In the genomic region with DNA sequence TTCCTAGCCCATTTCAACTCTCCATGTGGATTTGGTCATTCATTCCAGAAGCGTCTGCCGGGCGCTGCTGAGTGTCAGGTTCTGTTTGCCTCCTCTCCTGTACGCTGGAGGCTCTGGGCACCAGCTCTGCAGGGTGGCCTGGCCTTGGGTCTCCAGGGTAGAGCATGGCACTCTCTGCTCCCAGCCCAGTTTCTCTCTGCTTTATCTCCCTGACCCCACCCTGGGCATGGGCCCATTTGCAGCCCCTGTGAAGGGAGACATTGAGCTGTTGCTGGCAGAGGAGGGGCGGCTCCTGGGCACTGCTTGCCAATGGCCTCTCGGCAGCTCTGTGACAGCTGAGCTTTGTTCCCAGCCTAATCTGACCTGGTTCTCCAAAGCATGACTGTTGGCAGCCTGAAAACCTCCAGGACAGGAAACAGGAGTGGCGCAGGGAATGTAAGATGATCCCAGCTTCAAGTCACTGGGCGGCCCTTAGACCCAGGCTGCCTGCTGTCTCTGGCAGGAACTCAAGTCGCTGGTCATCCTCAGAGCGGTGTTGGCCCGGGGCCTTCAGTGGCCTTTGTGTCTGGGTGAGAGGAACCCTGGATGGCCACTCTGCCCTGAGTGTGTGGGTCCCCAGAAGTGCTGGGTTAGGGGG, we compare ENCODE assay signal across 9 cellular contexts.
DNase-seq lines count a peak whose midpoint lies in the region; ATAC-seq and TF ChIP-seq lines count a peak whose summit lies in the region.
"Had no signal": no experiment of that assay in that cellular context is flagged by ENCODE, and none has a peak within 500 bp of the region (broad histone marks: within the 10 kb centered on the region; RNA-seq: fewer than 3 reads in every experiment).

No MANE protein-coding gene starts in this region.

- H3K27ac Mint-ChIP-seq in CD4-positive, alpha-beta memory T cell = no peak overlapping the region

- CTCF ChIA-PET in CD4-positive, alpha-beta memory T cell (lab: Charles Lee; ENCODE audit: partially characterized antibody) = no interaction called here

- peaks cover 0 to 4% (median under 1%) of the 10 kb centered on the region in 4 donors for H3K4me1 Mint-ChIP-seq in CD4-positive, alpha-beta memory T cell

- no peaks in the 10 kb centered on the region for H3K9me3 Mint-ChIP-seq in CD4-positive, alpha-beta memory T cell

- H3K36me3 ChIP-seq in psoas muscle (ENCODE audit: insufficient read depth in 1 of 2, low read depth in 1 of 2) = no peaks in the 10 kb centered on the region
- no peaks in the 10 kb centered on the region for H3K36me3 ChIP-seq in CD4-positive, alpha-beta memory T cell (ENCODE audit: insufficient read depth, low read length)

- H3K4me3 Mint-ChIP-seq in CD4-positive, alpha-beta memory T cell = no peak overlapping the region

- ATAC-seq in psoas muscle (peak; percentile 76 to 82 (median 80)), HG02763 (IDR thresholded peaks at IDR 0.05; ENCODE audit: unreplicated experiment) (no peak), HG02870 (IDR thresholded peaks at IDR 0.05; ENCODE audit: unreplicated experiment) (no peak)

- 16 to 29% (median 17%) methylated on average over 11 of the region's 11 CpGs for WGBS in psoas muscle, 3 donors

- peak overlapping the region; percentile 97 for H3K27ac ChIP-seq in psoas muscle
- no peak overlapping the region for H3K27ac ChIP-seq in CD4-positive, alpha-beta memory T cell (ENCODE audit: low read depth, low read length)

- H3K9me3 ChIP-seq in psoas muscle = no peaks in the 10 kb centered on the region
- H3K9me3 ChIP-seq in CD4-positive, alpha-beta memory T cell (ENCODE audit: control insufficient read depth in 1 of 2, low read length in 2 of 2) = no peaks in the 10 kb centered on the region

- peaks cover 0 to under 1% of the 10 kb centered on the region in 2 donors for H3K36me3 Mint-ChIP-seq in CD4-positive, alpha-beta memory T cell

- H3K27me3 ChIP-seq in psoas muscle (ENCODE audit: insufficient read depth in 3 of 3, low read length in 2 of 3) = no peaks in the 10 kb centered on the region
- H3K27me3 ChIP-seq in CD4-positive, alpha-beta memory T cell (ENCODE audit: insufficient read depth, low read length) = no peaks in the 10 kb centered on the region

- H3K4me3 ChIP-seq in fibroblast of mammary gland (ENCODE audit: control insufficient read depth, low read depth, low read length) = no peak overlapping the region
- H3K4me3 ChIP-seq in psoas muscle = peak overlapping the region; percentile 65
- no peak overlapping the region for H3K4me3 ChIP-seq in CD4-positive, alpha-beta memory T cell (ENCODE audit: low read length in 2 of 2)
- H3K4me3 ChIP-seq: dorsolateral prefrontal cortex had no signal

- peaks cover 27% of the 10 kb centered on the region for H3K4me1 ChIP-seq in psoas muscle
- peaks cover 5% of the 10 kb centered on the region for H3K4me1 ChIP-seq in CD4-positive, alpha-beta memory T cell (ENCODE audit: insufficient read depth, low read length)

- intact Hi-C loops in psoas muscle (cut with DNase I) = loop anchor here (1.0 to 5.0 kb wide), 2 partner anchors 35 to 36 kb away; no protein-coding TSS in a partner anchor
- intact Hi-C loops in CD4-positive, alpha-beta memory T cell (cut with micrococcal nuclease) = no loop called here

- POLR2A ChIA-PET in CD4-positive, alpha-beta memory T cell (lab: Charles Lee; ENCODE audit: partially characterized antibody) = no interaction called here

- TF ChIP-seq CTCF in fibroblast of mammary gland (conservative IDR thresholded peaks at IDR 0.05; ENCODE audit: control insufficient read depth, insufficient read depth, low read depth, low read length) (no peak), psoas muscle (IDR thresholded peaks at IDR 0.05) (no peak)

- peaks cover 0 to under 1% of the 10 kb centered on the region in 2 donors for H3K27me3 Mint-ChIP-seq in CD4-positive, alpha-beta memory T cell

- DNase-seq in EH (ENCODE audit: low read depth) (peak; percentile 97), fibroblast of mammary gland (ENCODE audit: low read depth) (peak; percentile 91), psoas muscle (peak; percentile 82 to 92)
- no peak for DNase-seq in central memory CD4-positive, alpha-beta T cell
- no peak for DNase-seq in CD4-positive, alpha-beta memory T cell

TF ChIP-seq in PFSK-1, 5 proteins besides CTCF, POLR2A, EP300 and RAD21:
- TF ChIP-seq FOXP2 (optimal IDR thresholded peaks at IDR 0.05; ENCODE audit: borderline replicate concordance, extremely low read depth, extremely low read length, insufficient read depth) (peak; percentile 33), TAF1 (IDR thresholded peaks at IDR 0.05; ENCODE audit: borderline replicate concordance, insufficient read depth, low read length) (no peak)

Comparison
In these comparisons a context has a peak if more than half of its experiments do, and no peak if none do; other contexts are left out.
1. DNase-seq: peak in EH (single experiment), fibroblast of mammary gland (single experiment) and psoas muscle (2 of 2); none in central memory CD4-positive, alpha-beta T cell (single experiment) and CD4-positive, alpha-beta memory T cell (0 of 5).
2. ATAC-seq: peak in psoas muscle (4 of 4); none in HG02763 (single experiment) and HG02870 (single experiment).